Comparison of ENCODE assay signal across 8 cellular contexts in genomic region chr2:9473985-9474360, GRCh38. TPM values are rescaled to one million over a fixed set of nuclear protein-coding genes. Genes with fewer than 3 reads are reported as not detected.
DNase-seq lines count a peak whose midpoint lies in the region; ATAC-seq and TF ChIP-seq lines count a peak whose summit lies in the region.

No MANE protein-coding gene starts in this region.

- no peak for TF ChIP-seq CTCF in colonic mucosa (IDR thresholded peaks at IDR 0.05)

- H3K27ac Mint-ChIP-seq in activated CD4-positive, alpha-beta T cell treated with anti-CD3 and anti-CD28 coated beads, Interleukin-2, amount 10 ng/mL, durations not matched to agents 24 days and 14 days = peak overlapping the region; percentile 86
- peak overlapping the region; percentile 55 for H3K27ac Mint-ChIP-seq in memory B cell

- peak overlapping the region; percentile 82 for H3K4me3 Mint-ChIP-seq in activated CD4-positive, alpha-beta T cell treated with anti-CD3 and anti-CD28 coated beads, Interleukin-2, amount 10 ng/mL, durations not matched to agents 24 days and 14 days
- peak overlapping the region; percentile 80 for H3K4me3 Mint-ChIP-seq in memory B cell

- ATAC-seq in GM18907 (IDR thresholded peaks at IDR 0.05; ENCODE audit: unreplicated experiment) (peak; percentile 24), HG03103 (IDR thresholded peaks at IDR 0.05; ENCODE audit: low read depth, unreplicated experiment) (peak; percentile 23), memory B cell (ENCODE audit: low read depth) (peak; percentile 65), GM18868 (IDR thresholded peaks at IDR 0.05; ENCODE audit: unreplicated experiment) (no peak)

- peaks cover 8% of the 10 kb centered on the region for H3K4me1 ChIP-seq in colonic mucosa

- H3K4me1 Mint-ChIP-seq in activated CD4-positive, alpha-beta T cell treated with anti-CD3 and anti-CD28 coated beads, Interleukin-2, amount 10 ng/mL, durations not matched to agents 24 days and 14 days = peaks cover 31% of the 10 kb centered on the region
- peaks cover 20% of the 10 kb centered on the region for H3K4me1 Mint-ChIP-seq in memory B cell

- H3K36me3 Mint-ChIP-seq in activated CD4-positive, alpha-beta T cell treated with anti-CD3 and anti-CD28 coated beads, Interleukin-2, amount 10 ng/mL, durations not matched to agents 24 days and 14 days (ENCODE audit: low read depth) = peaks cover 57% of the 10 kb centered on the region
- peaks cover 6% of the 10 kb centered on the region for H3K36me3 Mint-ChIP-seq in memory B cell

- H3K27me3 Mint-ChIP-seq in activated CD4-positive, alpha-beta T cell treated with anti-CD3 and anti-CD28 coated beads, Interleukin-2, amount 10 ng/mL, durations not matched to agents 24 days and 14 days = no peaks in the 10 kb centered on the region
- no peaks in the 10 kb centered on the region for H3K27me3 Mint-ChIP-seq in memory B cell

- H3K9ac ChIP-seq in colonic mucosa (ENCODE audit: low read depth in 2 of 2, low read length in 2 of 2) = peak overlapping the region; percentile 85 to 92

- DNase-seq in activated CD4-positive, alpha-beta T cell treated with anti-CD3 and anti-CD28 coated beads, Interleukin-2, amount 10 ng/mL, durations not matched to agents 24 days and 14 days = peak; percentile 89
- DNase-seq in colonic mucosa (peak; percentile 67), memory B cell (ENCODE audit: low spot score in 2 of 2) (peak in 1 of 2 donors; percentile 55), cortex of kidney (lab: John Stamatoyannopoulos, UW) (no peak)
- peak; percentile 47 for DNase-seq in stimulated activated CD8-positive, alpha-beta memory T cell treated with anti-CD3 and anti-CD28 coated beads, Interleukin-12 subunit alpha, Interleukin-12 subunit beta, amount 100 ng/mL, for 4 hours (ENCODE audit: low read depth)

- H3K9me3 Mint-ChIP-seq in activated CD4-positive, alpha-beta T cell treated with anti-CD3 and anti-CD28 coated beads, Interleukin-2, amount 10 ng/mL, durations not matched to agents 24 days and 14 days = no peaks in the 10 kb centered on the region
- H3K9me3 Mint-ChIP-seq in memory B cell = no peaks in the 10 kb centered on the region

- no peaks in the 10 kb centered on the region for H3K9me3 ChIP-seq in colonic mucosa

- no peaks in the 10 kb centered on the region for H3K36me3 ChIP-seq in colonic mucosa

- peak overlapping the region; percentile 84 for H3K27ac ChIP-seq in colonic mucosa

- intact Hi-C loops in activated CD4-positive, alpha-beta T cell treated with anti-CD3 and anti-CD28 coated beads, Interleukin-2, amount 10 ng/mL, durations not matched to agents 24 days and 14 days (cut with micrococcal nuclease) = loop anchor here (2.0 to 5.0 kb wide), 3 partner anchors 51 to 332 kb away; partner anchors contain the start of genes CPSF3, ITGB1BP1 and YWHAQ
- intact Hi-C loops in colonic mucosa (cut with DNase I) = no loop called here

- H3K4me3 ChIP-seq in colonic mucosa = peak overlapping the region; percentile 91

- H3K27me3 ChIP-seq in colonic mucosa = no peaks in the 10 kb centered on the region

RNA-seq across cellular contexts. Expression of gene IAH1, which starts 0.4 kb away (rescaled TPM):
- total RNA-seq in activated CD4-positive, alpha-beta T cell treated with anti-CD3 and anti-CD28 coated beads, Interleukin-2, amount 10 ng/mL, durations not matched to agents 24 days and 14 days = 76.0 and 78.6 TPM in 2 replicates
- 10 to 100 TPM; 37.7 to 53.9 TPM for total RNA-seq in colonic mucosa

RNA-seq across cellular contexts. Expression of gene CPSF3, which starts 50.5 kb away (rescaled TPM):
- total RNA-seq in activated CD4-positive, alpha-beta T cell treated with anti-CD3 and anti-CD28 coated beads, Interleukin-2, amount 10 ng/mL, durations not matched to agents 24 days and 14 days = 81.4 TPM in 2 replicates
- 10 to 100 TPM; 24.6 to 37.0 TPM for total RNA-seq in colonic mucosa

RNA-seq across cellular contexts. Expression of gene ITGB1BP1, which starts 50.6 kb away (rescaled TPM):
- total RNA-seq in activated CD4-positive, alpha-beta T cell treated with anti-CD3 and anti-CD28 coated beads, Interleukin-2, amount 10 ng/mL, durations not matched to agents 24 days and 14 days = 121 and 131 TPM in 2 replicates
- total RNA-seq in colonic mucosa = 10 to 100 TPM; 57.5 to 58.5 TPM
